ENCODE assay signal across 19 cellular contexts in genomic region chr20:694496-694895, GRCh38. TPM values are rescaled to one million over a fixed set of nuclear protein-coding genes. Genes with fewer than 3 reads are reported as not detected.
A peak's percentile ranks its signal among the peaks of the same experiment; 100 is the strongest.
DNase-seq lines count a peak whose midpoint lies in the region; ATAC-seq and TF ChIP-seq lines count a peak whose summit lies in the region.
"Had no signal": no experiment of that assay in that cellular context is flagged by ENCODE, and none has a peak within 500 bp of the region (broad histone marks: within the 10 kb centered on the region; RNA-seq: fewer than 3 reads in every experiment).

No MANE protein-coding gene starts in this region.

- H3K27me3 ChIP-seq in endodermal cell (ENCODE audit: control insufficient read depth, insufficient read depth, low read length, poor library complexity, severe bottlenecking): no peaks in the 10 kb centered on the region

- ATAC-seq in T-helper 17 cell (no peak), sciatic nerve (no peak), HG03520 (IDR thresholded peaks at IDR 0.05; ENCODE audit: unreplicated experiment) (no peak)

- no peak overlapping the region for H3K4me3 ChIP-seq in endodermal cell (ENCODE audit: low read length)
- H3K4me3 ChIP-seq: A549, GM23248, HAP-1 had no signal

- no peak for TF ChIP-seq CTCF in endodermal cell (conservative IDR thresholded peaks at IDR 0.05)

- H3K36me3 ChIP-seq in endodermal cell (ENCODE audit: control insufficient read depth, insufficient read depth, low read length): no peaks in the 10 kb centered on the region
- H3K36me3 ChIP-seq: HAP-1 had no signal

- H3K27me3 Mint-ChIP-seq in T-helper 17 cell (peaks cover 49% of the 10 kb centered on the region), endodermal cell (ENCODE audit: insufficient read depth) (peaks cover 2% of the 10 kb centered on the region)

- peak overlapping the region; percentile 19 for H3K4me3 Mint-ChIP-seq in T-helper 17 cell
- H3K4me3 Mint-ChIP-seq in endodermal cell: no peak overlapping the region
- H3K4me3 Mint-ChIP-seq: CD14-positive monocyte; CD4-positive, alpha-beta memory T cell had no signal

- H3K36me3 Mint-ChIP-seq in T-helper 17 cell (ENCODE audit: low read depth) (peaks cover 2% of the 10 kb centered on the region), endodermal cell (ENCODE audit: low read depth) (no peaks in the 10 kb centered on the region)
- H3K36me3 Mint-ChIP-seq: CD14-positive monocyte; CD4-positive, alpha-beta memory T cell had no signal

- no peak overlapping the region for H3K9ac ChIP-seq in endodermal cell (ENCODE audit: extremely low read depth, low read length, poor library complexity, severe bottlenecking)
- H3K9ac ChIP-seq: GM23248 had no signal

- intact Hi-C loops in sciatic nerve (cut with DNase I): no loop called here

- H3K4me1 Mint-ChIP-seq in T-helper 17 cell: no peaks in the 10 kb centered on the region
- peaks cover 13% of the 10 kb centered on the region for H3K4me1 Mint-ChIP-seq in endodermal cell
- H3K4me1 Mint-ChIP-seq: CD14-positive monocyte; CD4-positive, alpha-beta memory T cell had no signal

- H3K27ac Mint-ChIP-seq in T-helper 17 cell (no peak overlapping the region), endodermal cell (no peak overlapping the region)
- H3K27ac Mint-ChIP-seq: CD4-positive, alpha-beta memory T cell had no signal

- no peaks in the 10 kb centered on the region for H3K4me1 ChIP-seq in endodermal cell (ENCODE audit: control insufficient read depth, insufficient read depth, low read length)
- H3K4me1 ChIP-seq: HAP-1 had no signal

- H3K9me3 Mint-ChIP-seq in endodermal cell: no peaks in the 10 kb centered on the region

- H3K27ac ChIP-seq in endodermal cell (ENCODE audit: low read depth, low read length): no peak overlapping the region
- H3K27ac ChIP-seq: A549, GM23248 had no signal

- no peak for DNase-seq in T-helper 17 cell
- DNase-seq in endodermal cell: peak; percentile 29
- peak; percentile 25 for DNase-seq in sciatic nerve (ENCODE audit: low spot score)
- no peak for DNase-seq in RPMI8226
- DNase-seq in activated CD4-positive, alpha-beta T cell treated with anti-CD3 and anti-CD28 coated beads, Interleukin-2, amount 50 U/mL, for 1 hour: no peak
- DNase-seq: AML-193; CD4-positive, alpha-beta memory T cell; DMS153; DMS79; GDM1; GM23248 had no signal

- WGBS in endodermal cell (ENCODE audit: insufficient coverage in 1 of 2, insufficient read length in 1 of 2), 2 experiments: 82 to 84% methylated on average over 4 of the region's 4 CpGs

- H3K9me3 ChIP-seq in T-helper 17 cell (ENCODE audit: control insufficient read depth, low read length, poor library complexity, severe bottlenecking): no peaks in the 10 kb centered on the region
- H3K9me3 ChIP-seq in endodermal cell (ENCODE audit: control insufficient read depth, low read length): no peaks in the 10 kb centered on the region
- H3K9me3 ChIP-seq: A549, HAP-1 had no signal

RNA-seq across cellular contexts. Expression of gene SCRT2, which starts 18.9 kb away (rescaled TPM):
- total RNA-seq in T-helper 17 cell (not detected), endodermal cell (not detected), sciatic nerve (not detected)
- polyA plus RNA-seq in endodermal cell (2013, experiment 1 of 2): 10.8 TPM
- 9.9 TPM for polyA plus RNA-seq in endodermal cell (2013, experiment 2 of 2)
- total RNA-seq: CD4-positive, alpha-beta memory T cell; Daoy; GM23248; H4; HT-29 had no signal
- polyA plus RNA-seq: A549; BJ; CD14-positive monocyte; CD4-positive, alpha-beta memory T cell; GM23248 had no signal

RNA-seq across cellular contexts. Expression of gene SRXN1, which starts 41.5 kb away (rescaled TPM):
- total RNA-seq in T-helper 17 cell (1 to 10 TPM; 2.9 to 3.5 TPM), endodermal cell (10 to 100 TPM in 1 of 2 donors, 1 to 10 TPM in 1; 9.7 to 19.3 TPM), sciatic nerve (15.4 TPM)
- 15.8 TPM for polyA plus RNA-seq in endodermal cell (2013, experiment 1 of 2)
- polyA plus RNA-seq in endodermal cell (2013, experiment 2 of 2): 13.7 TPM

Comparison
In these comparisons a context has a peak if more than half of its experiments do, and no peak if none do; other contexts are left out.
1. DNase-seq: peak in endodermal cell (single experiment) and sciatic nerve (single experiment); none in T-helper 17 cell (0 of 3), RPMI8226 (single experiment) and activated CD4-positive, alpha-beta T cell treated with anti-CD3 and anti-CD28 coated beads, Interleukin-2, amount 50 U/mL, for 1 hour (single experiment).